In the genomic region with DNA sequence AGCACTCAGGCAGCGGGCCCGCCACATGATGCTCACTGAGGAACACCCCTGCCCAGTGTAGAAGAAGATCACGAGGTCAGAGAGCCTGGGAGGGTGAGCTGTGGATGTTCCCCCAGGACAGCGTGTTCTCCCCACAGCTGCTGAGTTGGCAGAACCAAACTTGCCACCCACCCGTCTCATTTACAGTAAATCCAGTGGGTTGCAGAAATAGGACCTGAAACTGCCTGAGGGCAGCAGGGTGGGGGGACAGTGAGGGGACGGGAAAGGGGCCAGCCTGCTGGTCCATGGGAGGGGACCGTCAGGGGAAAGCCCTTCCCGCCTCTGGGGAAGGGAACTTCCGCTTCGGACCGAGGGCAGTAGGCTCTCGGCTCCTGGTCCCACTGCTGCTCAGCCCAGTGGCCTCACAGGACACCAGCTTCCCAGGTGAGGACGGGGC, we compare ENCODE assay signal across 13 cellular contexts. TPM values are rescaled to one million over a fixed set of nuclear protein-coding genes. Genes with fewer than 3 reads are reported as not detected.
DNase-seq lines count a peak whose midpoint lies in the region; TF ChIP-seq lines count a peak whose summit lies in the region.
"Had no signal": no experiment of that assay in that cellular context is flagged by ENCODE, and none has a peak within 500 bp of the region (broad histone marks: within the 10 kb centered on the region; RNA-seq: fewer than 3 reads in every experiment).

A gene with protein sequence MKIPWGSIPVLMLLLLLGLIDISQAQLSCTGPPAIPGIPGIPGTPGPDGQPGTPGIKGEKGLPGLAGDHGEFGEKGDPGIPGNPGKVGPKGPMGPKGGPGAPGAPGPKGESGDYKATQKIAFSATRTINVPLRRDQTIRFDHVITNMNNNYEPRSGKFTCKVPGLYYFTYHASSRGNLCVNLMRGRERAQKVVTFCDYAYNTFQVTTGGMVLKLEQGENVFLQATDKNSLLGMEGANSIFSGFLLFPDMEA (plus strand): TSS at position 356 of the 436 bp plus-strand sequence. CDS start 6,227 bp downstream, outside the sequence.

- no peak within 1 kb of the TSS for H3K27ac ChIP-seq in esophagus (ENCODE audit: low read depth in 2 of 2, low read length in 1 of 2)
- H3K27ac ChIP-seq in liver (ENCODE audit: low read depth in 1 of 2, low read length in 2 of 2): no peak within 1 kb of the TSS
- no peak within 1 kb of the TSS for H3K27ac ChIP-seq in vagina
- H3K27ac ChIP-seq: brain microvascular endothelial cell, KMS-11 had no signal

- no peak for TF ChIP-seq RAD21 in liver (IDR thresholded peaks at IDR 0.05)

- H3K9ac ChIP-seq in liver (ENCODE audit: low read depth in 1 of 2, low read length in 2 of 2): no peak within 1 kb of the TSS
- H3K9ac ChIP-seq: KMS-11 had no signal

- intact Hi-C loops in vagina (cut with DNase I): no loop called here

- TF ChIP-seq CTCF in liver (IDR thresholded peaks at IDR 0.05; ENCODE audit: low read depth, low read length, missing input control) (no peak), vagina (IDR thresholded peaks at IDR 0.05) (no peak)

- H3K4me3 ChIP-seq in esophagus (ENCODE audit: low read depth in 1 of 2, low read length in 2 of 2): no peak within 1 kb of the TSS
- peak within 1 kb of the TSS in 2 of 3 donors; percentile 0 to 27 for H3K4me3 ChIP-seq in liver (ENCODE audit: low read depth in 1 of 3, low read length in 3 of 3)
- peak within 1 kb of the TSS in 1 of 2 donors; percentile 21 for H3K4me3 ChIP-seq in vagina

- no peaks in the 10 kb centered on the region for H3K9me3 ChIP-seq in esophagus (ENCODE audit: control insufficient read depth in 2 of 2, insufficient read depth in 1 of 2, low read depth in 1 of 2, low read length in 1 of 2)
- no peaks in the 10 kb centered on the region for H3K9me3 ChIP-seq in liver (ENCODE audit: control insufficient read depth in 4 of 4, low read length in 3 of 4)
- no peaks in the 10 kb centered on the region for H3K9me3 ChIP-seq in vagina

- H3K27me3 ChIP-seq in esophagus (ENCODE audit: control insufficient read depth in 1 of 2, insufficient read depth in 2 of 2, low read length in 2 of 2): no peaks in the 10 kb centered on the region
- H3K27me3 ChIP-seq in liver (ENCODE audit: control insufficient read depth in 4 of 4, insufficient read depth in 4 of 4, low read length in 3 of 4): no peaks in the 10 kb centered on the region
- no peaks in the 10 kb centered on the region for H3K27me3 ChIP-seq in vagina

- H3K4me1 ChIP-seq in esophagus (ENCODE audit: control insufficient read depth in 2 of 2, insufficient read depth in 2 of 2, low read length in 1 of 2) (no peaks in the 10 kb centered on the region), liver (ENCODE audit: control insufficient read depth in 4 of 4, insufficient read depth in 4 of 4, low read length in 3 of 4) (no peaks in the 10 kb centered on the region), vagina (no peaks in the 10 kb centered on the region)

- WGBS in esophagus, 2 donors: 76 to 81% methylated on average over 13 of the region's 13 CpGs
- 81% methylated on average over 13 of the region's 13 CpGs for WGBS in liver

- no peak for TF ChIP-seq POLR2A in vagina (IDR thresholded peaks at IDR 0.05)

- DNase-seq in putamen (ENCODE audit: low spot score) (peak; percentile 43), vagina (ENCODE audit: extremely low spot score in 2 of 2) (no peak), NCI-H146 treated with DMSO at 0.1 percent for 48 hours (lab: John Stamatoyannopoulos, UW; ENCODE audit: unreplicated experiment) (no peak)
- DNase-seq in stimulated activated CD4-positive, alpha-beta T cell treated with anti-CD3 and anti-CD28 coated beads, Interleukin-12 subunit alpha, Interleukin-12 subunit beta, amount 100 ng/mL, for 4 hours: no peak
- DNase-seq in stimulated activated naive CD4-positive, alpha-beta T cell (lab: John Stamatoyannopoulos, UW): no peak
- DNase-seq: brain microvascular endothelial cell; naive thymus-derived CD8-positive, alpha-beta T cell; NCI-H2081 treated with DMSO at 0.1 percent for 48 hours had no signal

- H3K36me3 ChIP-seq in esophagus (ENCODE audit: control insufficient read depth in 2 of 2, insufficient read depth in 2 of 2, low read length in 1 of 2): no peaks in the 10 kb centered on the region
- no peaks in the 10 kb centered on the region for H3K36me3 ChIP-seq in liver (ENCODE audit: control insufficient read depth in 4 of 4, insufficient read depth in 3 of 4, low read depth in 1 of 4, low read length in 3 of 4)
- H3K36me3 ChIP-seq in vagina: no peaks in the 10 kb centered on the region
- H3K36me3 ChIP-seq: brain microvascular endothelial cell had no signal

TF ChIP-seq in liver, 16 proteins besides CTCF, POLR2A, EP300 and RAD21:
- no peak for TF ChIP-seq NR2F2 (IDR thresholded peaks at IDR 0.05)
- no peak for TF ChIP-seq RXRA (IDR thresholded peaks at IDR 0.05)
- TF ChIP-seq JUND (IDR thresholded peaks at IDR 0.05): no peak
- TF ChIP-seq YY1 (IDR thresholded peaks at IDR 0.05): no peak
- TF ChIP-seq TAF1 (conservative IDR thresholded peaks at IDR 0.05): no peak
- no peak for TF ChIP-seq ZBTB33 (IDR thresholded peaks at IDR 0.05)
- no peak for TF ChIP-seq HNF4A (conservative IDR thresholded peaks at IDR 0.05)

RNA-seq across cellular contexts. Expression of the gene that starts here (rescaled TPM):
- polyA plus RNA-seq in esophagus: 10 to 100 TPM; 12.8 to 29.1 TPM
- 100 to 1,000 TPM; 112 to 174 TPM for total RNA-seq in liver
- 100 to 1,000 TPM in 1 of 2 donors, 10 to 100 TPM in 1; 93.9 to 335 TPM for polyA plus RNA-seq in liver
- total RNA-seq in vagina: 287 TPM
- total RNA-seq: activated T-helper 1 cell treated with anti-CD3 and anti-CD28 coated beads, Interleukin-12 subunit alpha, Interleukin-12 subunit beta, Interleukin-2, Interleukin-4 antibody, amounts not matched to agents 30 ng/mL and 10 ng/mL and 1 ng/mL, durations not matched to agents 14 hours and 24 hours and 36 hours; endothelial cell of umbilical vein; naive thymus-derived CD8-positive, alpha-beta T cell had no signal
- polyA plus RNA-seq: endothelial cell of umbilical vein; naive thymus-derived CD8-positive, alpha-beta T cell had no signal

Comparison
In these comparisons a context has a peak if more than half of its experiments do, and no peak if none do; other contexts are left out.
1. H3K4me3 ChIP-seq: peak in liver (2 of 3); none in esophagus (0 of 2).